Comparison of ENCODE assay signal across 29 cellular contexts in the genomic region with DNA sequence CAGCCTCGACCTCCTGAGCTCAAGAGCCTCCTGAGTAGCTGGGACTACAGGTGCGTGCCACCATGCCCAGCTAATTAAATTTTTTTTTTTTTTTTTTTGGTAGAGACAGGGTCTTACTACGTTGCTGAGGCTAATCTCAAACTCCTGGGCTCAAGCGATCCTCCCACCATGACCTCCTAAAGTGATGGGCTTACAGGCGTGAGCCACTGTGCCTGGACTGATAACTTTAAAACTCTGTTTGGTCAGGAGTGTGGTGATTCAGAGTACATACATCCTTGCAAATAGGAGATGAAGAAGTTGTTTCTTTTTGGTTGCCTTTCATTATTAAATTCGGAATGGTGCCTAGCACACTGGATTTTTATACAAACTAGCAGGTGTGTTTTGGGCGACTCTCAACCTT.
DNase-seq lines count a peak whose midpoint lies in the region; ATAC-seq, FAIRE-seq and TF ChIP-seq lines count a peak whose summit lies in the region.
"Had no signal": no experiment of that assay in that cellular context is flagged by ENCODE, and none has a peak within 500 bp of the region (broad histone marks: within the 10 kb centered on the region; RNA-seq: fewer than 3 reads in every experiment).

No MANE protein-coding gene starts in this region.

- BruUV-seq in PC-3 (replicated peaks; lab: Mats Ljungman, UMichigan) (no TSS peak), K562 (replicated peaks; lab: Mats Ljungman, UMichigan) (no TSS peak)

- FAIRE-seq in K562 (lab: Jason Lieb, UNC): peak; percentile 89
- FAIRE-seq: A204.1, GM12878, GM12892, GM18507, GM19239 had no signal

- TF ChIP-seq CTCF in left ventricle myocardium inferior (IDR thresholded peaks at IDR 0.05; ENCODE audit: borderline replicate concordance): no peak
- no peak for TF ChIP-seq CTCF in PC-3 (conservative IDR thresholded peaks at IDR 0.05; ENCODE audit: low read depth, low read length)
- no peak for TF ChIP-seq CTCF in K562 (IDR thresholded peaks at IDR 0.05 in 2 of 3, conservative IDR thresholded peaks at IDR 0.05 in 1 of 3; ENCODE audit: insufficient read depth in 2 of 3, low read depth in 1 of 3, low read length in 3 of 3)
- TF ChIP-seq CTCF in psoas muscle (IDR thresholded peaks at IDR 0.05): no peak

- H3K9me2 ChIP-seq in PC-3 (replicated peaks; ENCODE audit: low read length) (no peaks in the 10 kb centered on the region), GM23248 (ENCODE audit: insufficient read depth) (no peaks in the 10 kb centered on the region)

- no peaks in the 10 kb centered on the region for H3K9me1 ChIP-seq in K562 (ENCODE audit: control insufficient read depth, insufficient read depth, low read length)

- H3K18ac ChIP-seq in mesendoderm (ENCODE audit: low read length): peak overlapping the region; percentile 39

- in situ Hi-C loops in K562 (cut with MboI): no loop called here
- in situ Hi-C loops in GM23248 (cut with MboI): no loop called here

- H3K4me3 ChIP-seq in left ventricle myocardium inferior: no peak overlapping the region
- no peak overlapping the region for H3K4me3 ChIP-seq in PC-3 (ENCODE audit: low read length)
- no peak overlapping the region for H3K4me3 ChIP-seq in K562
- H3K4me3 ChIP-seq in mesendoderm (ENCODE audit: low read length): no peak overlapping the region
- no peak overlapping the region for H3K4me3 ChIP-seq in GM23248
- H3K4me3 ChIP-seq in psoas muscle: no peak overlapping the region
- H3K4me3 ChIP-seq: BLaER1, GM12878 had no signal

- peaks cover 6% of the 10 kb centered on the region for H3K9me3 ChIP-seq in left ventricle myocardium inferior (replicated peaks)
- no peaks in the 10 kb centered on the region for H3K9me3 ChIP-seq in PC-3 (ENCODE audit: low read length)
- peaks cover 4% of the 10 kb centered on the region; the same call in 1 of the 2 replicates for H3K9me3 ChIP-seq in K562 (replicated peaks; ENCODE audit: control insufficient read depth, insufficient read depth, low read depth, low read length)
- H3K9me3 ChIP-seq in GM23248 (ENCODE audit: low read depth): no peaks in the 10 kb centered on the region
- peaks cover 4% of the 10 kb centered on the region for H3K9me3 ChIP-seq in psoas muscle

- H3K4me2 ChIP-seq in PC-3 (ENCODE audit: low read length) (no peak overlapping the region), K562 (ENCODE audit: insufficient read depth, low read length) (peak overlapping the region; percentile 28), mesendoderm (ENCODE audit: low read length) (no peak overlapping the region), GM23248 (ENCODE audit: unreplicated experiment) (no peak overlapping the region)
- H3K4me2 ChIP-seq: BLaER1 had no signal

- H3K9ac ChIP-seq in PC-3 (ENCODE audit: low read length): no peak overlapping the region
- peak overlapping the region in 1 of 2 experiments; percentile 12; a peak in 1 of 4 replicates for H3K9ac ChIP-seq in K562 (ENCODE audit: insufficient read depth in 1 of 2, low read depth in 2 of 2, low read length in 2 of 2)
- H3K9ac ChIP-seq in mesendoderm (ENCODE audit: low read length): no peak overlapping the region
- no peak overlapping the region for H3K9ac ChIP-seq in GM23248
- H3K9ac ChIP-seq: BLaER1 had no signal

- ATAC-seq in left cardiac atrium (no peak), PC-3 (no peak), K562 (peak; percentile 69), GM18519 (IDR thresholded peaks at IDR 0.05; ENCODE audit: low FRiP score, unreplicated experiment) (no peak), psoas muscle (no peak)
- ATAC-seq: GM12878 had no signal

- DNase-seq in left ventricle myocardium inferior (no peak), left cardiac atrium (no peak), PC-3 (peak; percentile 20), K562 (ENCODE audit: extremely low read depth in 1 of 4, low spot score in 3 of 4) (peak in 2 of 4 experiments; percentile 33 to 79), mesendoderm (no peak), GM23248 (no peak), psoas muscle (no peak)
- DNase-seq: 8988T; ACHN; BE2C; C1 segment of cervical spinal cord; CD4-positive, alpha-beta memory T cell; CD4-positive, CD25-positive, alpha-beta regulatory T cell; CD8-positive, alpha-beta memory T cell; COR-L47; DMS 273 treated with DMSO at 0.1 percent for 48 hours; DMS153; DMS53; DMS79; DND-41; EL; GDM1 had no signal

- no peak overlapping the region for H4K8ac ChIP-seq in mesendoderm (ENCODE audit: low read depth, low read length)

- no peak overlapping the region for H3K56ac ChIP-seq in mesendoderm (ENCODE audit: low read length)

- H2AK5ac ChIP-seq in mesendoderm (ENCODE audit: low read length): no peak overlapping the region

- no peak overlapping the region for H4K5ac ChIP-seq in mesendoderm (ENCODE audit: low read length)

- H2BK15ac ChIP-seq in mesendoderm (replicated peaks; ENCODE audit: low read depth): no peak overlapping the region

- H3K36me3 ChIP-seq in left ventricle myocardium inferior (peaks cover 6% of the 10 kb centered on the region), PC-3 (ENCODE audit: low read depth, low read length) (no peaks in the 10 kb centered on the region), K562 (ENCODE audit: control insufficient read depth, insufficient read depth, low read length) (no peaks in the 10 kb centered on the region), mesendoderm (ENCODE audit: control insufficient read depth, insufficient read depth, low read length) (no peaks in the 10 kb centered on the region), GM23248 (ENCODE audit: low read depth) (no peaks in the 10 kb centered on the region), psoas muscle (ENCODE audit: insufficient read depth in 1 of 2, low read depth in 1 of 2) (no peaks in the 10 kb centered on the region)
- H3K36me3 ChIP-seq: BE2C, BLaER1 had no signal

- H4K20me1 ChIP-seq in PC-3 (ENCODE audit: low read length) (no peaks in the 10 kb centered on the region), K562 (replicated peaks; ENCODE audit: control insufficient read depth, insufficient read depth, low read length) (no peaks in the 10 kb centered on the region), GM23248 (ENCODE audit: insufficient read depth) (no peaks in the 10 kb centered on the region)
- H4K20me1 ChIP-seq: BLaER1 had no signal

- H3F3A ChIP-seq in PC-3 (ENCODE audit: low read length, unreplicated experiment) (peaks cover 15% of the 10 kb centered on the region), GM23248 (ENCODE audit: insufficient read depth) (peaks cover 50% of the 10 kb centered on the region)

- H3K27me3 ChIP-seq in left ventricle myocardium inferior (ENCODE audit: low read depth) (no peaks in the 10 kb centered on the region), PC-3 (ENCODE audit: low read length) (no peaks in the 10 kb centered on the region), K562 (ENCODE audit: control insufficient read depth in 2 of 2, insufficient read depth in 2 of 2, low read length in 2 of 2) (no peaks in the 10 kb centered on the region), mesendoderm (ENCODE audit: insufficient read depth, low read length, poor library complexity) (no peaks in the 10 kb centered on the region), GM23248 (replicated peaks; ENCODE audit: insufficient read depth) (no peaks in the 10 kb centered on the region), psoas muscle (ENCODE audit: insufficient read depth in 3 of 3, low read length in 2 of 3) (no peaks in the 10 kb centered on the region)
- H3K27me3 ChIP-seq: BE2C, BLaER1 had no signal

- POLR2A ChIA-PET in PC-3 (lab: Charles Lee; ENCODE audit: unreplicated experiment) (no interaction called here), K562 (lab: Yijun Ruan, JAX) (no interaction called here)

- no peak for TF ChIP-seq RAD21 in K562 (CRISPR knock-in tag; conservative IDR thresholded peaks at IDR 0.05 in 1 of 2, IDR thresholded peaks at IDR 0.05 in 1 of 2)

- CTCF ChIA-PET in PC-3 (lab: Charles Lee): no interaction called here
- CTCF ChIA-PET in K562 (lab: Yijun Ruan, JAX; ENCODE audit: low intra/inter-chr PET ratio): no interaction called here

- 12% methylated on average over 7 of the region's 7 CpGs for WGBS in K562 (ENCODE audit: insufficient coverage, low coverage, missing lambda C conversion rate)
- no CpG with 5 or more reads among the region's 7 CpGs for WGBS in mesendoderm (ENCODE audit: extremely low coverage, insufficient coverage, low lambda C conversion rate)
- WGBS in GM23248 (ENCODE audit: low coverage in 1 of 2, low lambda C conversion rate in 2 of 2, missing lambda C conversion rate in 2 of 2), 2 experiments: 95% methylated on average over 7 of the region's 7 CpGs
- WGBS in psoas muscle, 3 donors: 95 to 99% (median 95%) methylated on average over 7 of the region's 7 CpGs

- TF ChIP-seq POLR2A in K562 (conservative IDR thresholded peaks at IDR 0.05): no peak

- H2AFZ ChIP-seq in PC-3 (ENCODE audit: low read length): no peak overlapping the region
- H2AFZ ChIP-seq in K562 (ENCODE audit: low read depth, low read length): no peak overlapping the region; the same call in 1 of the 2 replicates
- no peak overlapping the region for H2AFZ ChIP-seq in GM23248

- H3K4ac ChIP-seq in mesendoderm (ENCODE audit: low read depth, low read length): no peak overlapping the region

- H3K79me2 ChIP-seq in PC-3 (ENCODE audit: low read length) (no peaks in the 10 kb centered on the region), K562 (ENCODE audit: control insufficient read depth, insufficient read depth, low read length) (no peaks in the 10 kb centered on the region; the same call in 2 of the 3 replicates), mesendoderm (ENCODE audit: control insufficient read depth, insufficient read depth, low read length) (no peaks in the 10 kb centered on the region), GM23248 (ENCODE audit: insufficient read depth) (no peaks in the 10 kb centered on the region)

- no peak overlapping the region for H3K23ac ChIP-seq in mesendoderm (ENCODE audit: low read length)

- H3K27ac ChIP-seq in left ventricle myocardium inferior (replicated peaks): peak overlapping the region; percentile 64
- no peak overlapping the region for H3K27ac ChIP-seq in PC-3 (ENCODE audit: low read length)
- H3K27ac ChIP-seq in K562 (ENCODE audit: extremely low read depth, low read depth, low read length): peak overlapping the region; percentile 37; the same call in 2 of the 3 replicates
- H3K27ac ChIP-seq in mesendoderm (ENCODE audit: low read depth, low read length): no peak overlapping the region
- H3K27ac ChIP-seq in GM23248: no peak overlapping the region
- no peak overlapping the region for H3K27ac ChIP-seq in psoas muscle
- H3K27ac ChIP-seq: BLaER1 had no signal

- no peaks in the 10 kb centered on the region for H3K79me1 ChIP-seq in mesendoderm (ENCODE audit: low read length)

- TF ChIP-seq EP300 in K562 (IDR thresholded peaks at IDR 0.05; ENCODE audit: low read length): peak; percentile 28; the same call in 1 of the 2 replicates

- no peak overlapping the region for H2BK120ac ChIP-seq in mesendoderm (ENCODE audit: low read depth, low read length)

- peaks cover 64% of the 10 kb centered on the region for H3K4me1 ChIP-seq in left ventricle myocardium inferior
- peaks cover 51% of the 10 kb centered on the region for H3K4me1 ChIP-seq in PC-3 (ENCODE audit: insufficient read depth, low read length)
- H3K4me1 ChIP-seq in K562 (replicated peaks in 1 of 2; ENCODE audit: control insufficient read depth in 2 of 2, insufficient read depth in 2 of 2, low read length in 2 of 2): peaks cover 10 to 45% of the 10 kb centered on the region in 2 experiments; a peak in 4 of 5 replicates
- peaks cover 3% of the 10 kb centered on the region for H3K4me1 ChIP-seq in mesendoderm (ENCODE audit: control insufficient read depth, low read depth, low read length)
- H3K4me1 ChIP-seq in GM23248 (ENCODE audit: insufficient read depth): peaks cover 48% of the 10 kb centered on the region
- H3K4me1 ChIP-seq in psoas muscle: peaks cover 38% of the 10 kb centered on the region
- H3K4me1 ChIP-seq: BE2C, BLaER1 had no signal

- no peak overlapping the region for H2BK5ac ChIP-seq in mesendoderm (ENCODE audit: low read length)

- intact Hi-C loops in left ventricle myocardium inferior (cut with micrococcal nuclease) (no loop called here), left cardiac atrium (cut with DNase I) (loop anchor here in 1 of 2 donors (10.0 kb wide), 2 partner anchors 75 to 245 kb away; partner anchors contain the start of gene LTBP1), PC-3 (cut with micrococcal nuclease) (no loop called here), K562 (cut with micrococcal nuclease) (loop anchor here (5.0 kb wide), 1 partner anchor 57 kb away; no protein-coding TSS in a partner anchor), psoas muscle (cut with DNase I) (loop anchor here in 1 of 2 donors (5.0 kb wide), 1 partner anchor 67 kb away; no protein-coding TSS in a partner anchor)

Comparison
In these comparisons a context has a peak if more than half of its experiments do, and no peak if none do; other contexts are left out.
1. H3K27ac ChIP-seq: peak in left ventricle myocardium inferior (single experiment) and K562 (single experiment); none in PC-3 (single experiment), mesendoderm (single experiment), GM23248 (single experiment) and psoas muscle (single experiment).